8 cellular contexts compared by ENCODE assay signal in the genomic region with DNA sequence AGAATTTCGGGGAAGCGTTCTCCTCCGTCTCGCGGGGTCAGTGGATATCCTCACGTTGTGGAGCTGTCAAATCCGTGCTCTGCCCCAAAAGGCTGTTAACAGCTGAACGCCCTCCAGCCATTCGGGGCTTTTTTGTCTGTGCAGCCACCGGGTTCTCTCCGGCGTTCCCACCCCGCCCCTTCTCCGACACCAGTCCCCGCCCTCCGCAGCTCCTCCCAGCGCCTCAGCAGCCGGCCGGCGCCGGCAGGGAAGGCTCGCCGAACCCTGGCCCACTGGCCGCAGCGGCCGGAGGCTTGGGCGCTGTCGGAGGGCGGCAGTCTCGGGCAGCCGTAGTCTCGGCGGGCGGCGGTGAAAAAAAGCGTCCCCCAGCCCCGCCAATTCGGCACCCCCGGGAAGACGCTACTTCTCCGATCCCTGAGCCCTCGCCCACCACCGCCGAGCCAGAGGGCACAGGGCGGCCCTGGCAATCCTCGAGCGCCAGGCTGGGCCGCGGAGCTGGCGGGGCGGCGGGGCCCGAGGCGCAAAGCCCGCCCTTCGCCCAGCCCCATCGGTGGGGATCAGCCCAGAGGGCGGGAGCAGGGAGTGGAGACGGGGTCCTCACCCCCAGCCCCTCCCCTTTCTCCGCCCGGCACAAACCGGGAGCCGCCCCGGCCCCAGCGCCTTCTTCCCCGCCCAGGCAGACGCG. TPM values are rescaled to one million over a fixed set of nuclear protein-coding genes. Genes with fewer than 3 reads are reported as not detected.
DNase-seq lines count a peak whose midpoint lies in the region; ATAC-seq and TF ChIP-seq lines count a peak whose summit lies in the region.

Gene SESN1 (minus strand): TSS at position 496 of the 685 bp plus-strand sequence. CDS start 773 bp downstream, outside the sequence.

- H3K9me3 ChIP-seq in HAP-1 = no peaks in the 10 kb centered on the region
- H3K9me3 ChIP-seq in MG63 = no peaks in the 10 kb centered on the region
- no peaks in the 10 kb centered on the region for H3K9me3 ChIP-seq in SJCRH30 (replicated peaks)
- H3K9me3 ChIP-seq in neuron (ENCODE audit: low read length) = no peaks in the 10 kb centered on the region

- TF ChIP-seq CTCF in foreskin keratinocyte (conservative IDR thresholded peaks at IDR 0.05) = no peak

- peak within 1 kb of the TSS; percentile 98 for H3K27ac ChIP-seq in SJCRH30
- peak within 1 kb of the TSS; percentile 87 for H3K27ac ChIP-seq in foreskin keratinocyte

- H3K4me3 ChIP-seq in HAP-1 (peak within 1 kb of the TSS; percentile 54), MG63 (peak within 1 kb of the TSS; percentile 90), SJCRH30 (peak within 1 kb of the TSS; percentile 86), neuron (ENCODE audit: low read length) (peak within 1 kb of the TSS; percentile 84)

- peak within 1 kb of the TSS; percentile 54 for H2AFZ ChIP-seq in neuron (ENCODE audit: low read depth, low read length)

- H3K36me3 ChIP-seq in HAP-1 (replicated peaks) (no peaks in the 10 kb centered on the region), MG63 (no peaks in the 10 kb centered on the region), SJCRH30 (no peaks in the 10 kb centered on the region; the same call in 1 of the 2 replicates), neuron (ENCODE audit: insufficient read depth, low read length) (no peaks in the 10 kb centered on the region)

- peaks cover 13% of the 10 kb centered on the region; the same call in 1 of the 2 replicates for H3K4me1 ChIP-seq in HAP-1
- no peaks in the 10 kb centered on the region; the same call in 1 of the 2 replicates for H3K4me1 ChIP-seq in SJCRH30
- H3K4me1 ChIP-seq in foreskin keratinocyte = peaks cover 6% of the 10 kb centered on the region
- H3K4me1 ChIP-seq in neuron (ENCODE audit: insufficient read depth, low read length) = peaks cover 28% of the 10 kb centered on the region

- in situ Hi-C loops in HAP-1 (cut with MboI; ENCODE audit: low sequenced_read_pairs) = loop anchor here (10.0 kb wide), 1 partner anchor 290 kb away; the partner anchor contains the start of gene CD164

- peak; percentile 79 for ATAC-seq in foreskin keratinocyte

- DNase-seq in GF-D8 (lab: John Stamatoyannopoulos, UW) (peak; percentile 64), HAP-1 (ENCODE audit: low spot score in 2 of 2) (peak; percentile 88 to 96), MG63 (peak; percentile 93), SJCRH30 (peak; percentile 97), foreskin keratinocyte (peak; percentile 92 to 95), stromal cell of bone marrow (ENCODE audit: low read depth) (peak; percentile 96)
- peak; percentile 77 for DNase-seq in activated gamma-delta T cell treated with anti-CD3 and anti-CD28 coated beads, Interleukin-2, amount 50 U/mL, for 16 hours (ENCODE audit: low read depth)

- no peaks in the 10 kb centered on the region for H3K27me3 ChIP-seq in HAP-1 (ENCODE audit: low read depth)
- no peaks in the 10 kb centered on the region for H3K27me3 ChIP-seq in MG63
- no peaks in the 10 kb centered on the region for H3K27me3 ChIP-seq in SJCRH30
- no peaks in the 10 kb centered on the region for H3K27me3 ChIP-seq in foreskin keratinocyte
- no peaks in the 10 kb centered on the region for H3K27me3 ChIP-seq in neuron (ENCODE audit: insufficient read depth, low read length)

RNA-seq across cellular contexts. Expression of gene SESN1, which starts in this region (rescaled TPM):
- 3.3 and 6.1 TPM in 2 replicates for total RNA-seq in MG63 (2014; rRNA removed; shearing (Covaris generic); ENCODE audit: low replicate concordance)
- 19.7 and 23.7 TPM in 2 replicates for total RNA-seq in SJCRH30 (2014; rRNA removed; shearing (Covaris generic))
- 9.9 and 11.6 TPM in 2 replicates for total RNA-seq in foreskin keratinocyte
- 4.2 and 5.6 TPM in 2 replicates for polyA plus RNA-seq in foreskin keratinocyte

Comparison
In these comparisons a context has a peak if more than half of its experiments do, and no peak if none do; other contexts are left out.
1. Peak in every context shown above with its lines: DNase-seq, ATAC-seq, H3K4me3 ChIP-seq and H3K27ac ChIP-seq.